In the genomic region with DNA sequence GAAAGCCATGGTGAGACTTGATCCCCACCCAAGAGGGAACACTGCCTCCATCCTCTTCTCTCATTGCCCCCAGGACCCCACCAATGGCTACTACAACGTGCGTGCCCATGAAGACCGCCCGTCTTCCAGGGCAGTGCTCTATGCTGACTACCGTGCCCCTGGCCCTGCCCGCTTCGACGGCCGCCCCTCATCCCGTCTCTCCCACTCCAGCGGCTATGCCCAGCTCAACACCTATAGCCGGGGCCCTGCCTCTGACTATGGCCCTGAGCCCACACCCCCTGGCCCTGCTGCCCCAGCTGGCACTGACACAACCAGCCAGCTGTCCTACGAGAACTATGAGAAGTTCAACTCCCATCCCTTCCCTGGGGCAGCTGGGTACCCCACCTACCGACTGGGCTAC, we compare ENCODE assay signal across 17 cellular contexts.
A peak's percentile ranks its signal among the peaks of the same experiment; 100 is the strongest.
DNase-seq lines count a peak whose midpoint lies in the region; ATAC-seq and TF ChIP-seq lines count a peak whose summit lies in the region.
"Had no signal": no experiment of that assay in that cellular context is flagged by ENCODE, and none has a peak within 500 bp of the region (broad histone marks: within the 10 kb centered on the region; RNA-seq: fewer than 3 reads in every experiment).

No MANE protein-coding gene starts in this region.

- no CpG with 5 or more reads among the region's 14 CpGs for WGBS in H9 (ENCODE audit: extremely low coverage, insufficient read length, low lambda C conversion rate)

- H3K36me3 Mint-ChIP-seq in H9 (ENCODE audit: insufficient read depth in 1 of 3, low read depth in 3 of 3) = peaks cover 35 to 61% (median 50%) of the 10 kb centered on the region in 3 experiments
- H3K36me3 Mint-ChIP-seq: CD4-positive, CD25-positive, alpha-beta regulatory T cell; CD8-positive, alpha-beta T cell had no signal

- no peaks in the 10 kb centered on the region for H3K23me2 ChIP-seq in H9 (ENCODE audit: insufficient read length, low read depth, low read length, poor library complexity, severe bottlenecking)

- H3K4me2 ChIP-seq in H9 (ENCODE audit: insufficient read depth, insufficient read length, low read length) (no peak overlapping the region), osteoblast (ENCODE audit: insufficient read depth, low read length) (no peak overlapping the region), PC-3 (ENCODE audit: low read length) (no peak overlapping the region)
- H3K4me2 ChIP-seq: BLaER1 had no signal

- H2BK5ac ChIP-seq in H9 (ENCODE audit: insufficient read length, low read length) = no peak overlapping the region

- no peak overlapping the region for H2BK12ac ChIP-seq in H9 (ENCODE audit: insufficient read length, low read depth, low read length)

- H3K14ac ChIP-seq in H9 (ENCODE audit: insufficient read depth, low read length) = no peak overlapping the region

- POLR2A ChIA-PET in A673 (lab: Charles Lee; ENCODE audit: low non-redundant PET) = no interaction called here
- POLR2A ChIA-PET in PC-3 (lab: Charles Lee; ENCODE audit: unreplicated experiment) = no interaction called here

- no peak overlapping the region for H2AK5ac ChIP-seq in H9 (ENCODE audit: insufficient read length, low read length)

- no peak overlapping the region for H3K4me3 Mint-ChIP-seq in H9
- H3K4me3 Mint-ChIP-seq: B cell; CD4-positive, CD25-positive, alpha-beta regulatory T cell; CD8-positive, alpha-beta T cell; HFFc6 had no signal

- no peaks in the 10 kb centered on the region for H3K79me1 ChIP-seq in H9 (ENCODE audit: insufficient read depth, low read depth, low read length, poor library complexity, severe bottlenecking)

- no peak overlapping the region for H3T11ph ChIP-seq in H9 (ENCODE audit: low read length)

- H3K9me3 ChIP-seq in A673 (ENCODE audit: low read depth, low read length, poor library complexity, severe bottlenecking) = no peaks in the 10 kb centered on the region
- H3K9me3 ChIP-seq in H9 (ENCODE audit: control insufficient read depth, low read depth, low read length) = no peaks in the 10 kb centered on the region
- no peaks in the 10 kb centered on the region for H3K9me3 ChIP-seq in osteoblast (ENCODE audit: low read depth, low read length)
- H3K9me3 ChIP-seq in upper lobe of right lung = no peaks in the 10 kb centered on the region
- no peaks in the 10 kb centered on the region for H3K9me3 ChIP-seq in PC-3 (ENCODE audit: low read length)
- H3K9me3 ChIP-seq: BLaER1, Caco-2 had no signal

- peaks cover 33% of the 10 kb centered on the region for H3K4me1 ChIP-seq in A673 (ENCODE audit: insufficient read depth, low read length, poor library complexity, severe bottlenecking)
- peaks cover 19% of the 10 kb centered on the region; the same call in 1 of the 2 replicates for H3K4me1 ChIP-seq in H9 (ENCODE audit: insufficient read depth, low read length)
- no peaks in the 10 kb centered on the region for H3K4me1 ChIP-seq in osteoblast (ENCODE audit: insufficient read depth, low read length)
- H3K4me1 ChIP-seq in upper lobe of right lung = no peaks in the 10 kb centered on the region
- no peaks in the 10 kb centered on the region for H3K4me1 ChIP-seq in PC-3 (ENCODE audit: insufficient read depth, low read length)

- H3K79me2 ChIP-seq in H9 (ENCODE audit: insufficient read depth, low read length) = no peaks in the 10 kb centered on the region
- no peaks in the 10 kb centered on the region for H3K79me2 ChIP-seq in osteoblast (ENCODE audit: insufficient read depth, low read length)
- no peaks in the 10 kb centered on the region for H3K79me2 ChIP-seq in PC-3 (ENCODE audit: low read length)

- H3K56ac ChIP-seq in H9 (ENCODE audit: insufficient read length, low read depth, low read length) = no peak overlapping the region

- no peak overlapping the region for H2BK20ac ChIP-seq in H9 (ENCODE audit: low read depth, low read length, poor library complexity, severe bottlenecking)

- no peaks in the 10 kb centered on the region for H4K20me1 ChIP-seq in H9 (ENCODE audit: control insufficient read depth, insufficient read depth, insufficient read length)
- H4K20me1 ChIP-seq in osteoblast (ENCODE audit: insufficient read depth, low read length) = peaks cover 33% of the 10 kb centered on the region
- no peaks in the 10 kb centered on the region for H4K20me1 ChIP-seq in PC-3 (ENCODE audit: low read length)
- H4K20me1 ChIP-seq: BLaER1 had no signal

- CTCF ChIA-PET in A673 (lab: Charles Lee) = interaction anchor here (5.5 kb wide), 1 partner anchor 24 kb away, joined by 88 read pairs; no protein-coding TSS in a partner anchor
- CTCF ChIA-PET in PC-3 (lab: Charles Lee) = no interaction called here

- no peaks in the 10 kb centered on the region for H3K9me2 ChIP-seq in PC-3 (replicated peaks; ENCODE audit: low read length)

- H4K5ac ChIP-seq in H9 (ENCODE audit: insufficient read length, low read depth, low read length) = no peak overlapping the region

- no peaks in the 10 kb centered on the region for H3K9me3 Mint-ChIP-seq in H9
- H3K9me3 Mint-ChIP-seq: CD4-positive, CD25-positive, alpha-beta regulatory T cell; CD8-positive, alpha-beta T cell; HFFc6 had no signal

- no peak overlapping the region for H4K91ac ChIP-seq in H9 (ENCODE audit: insufficient read length, low read depth, low read length)

- no peak overlapping the region for H3K18ac ChIP-seq in H9 (ENCODE audit: insufficient read length, low read depth, low read length)

- H3K27ac Mint-ChIP-seq in H9 = peak overlapping the region in 2 of 3 experiments; percentile 34 to 70; a peak in 2 of 7 replicates
- H3K27ac Mint-ChIP-seq: B cell; CD4-positive, CD25-positive, alpha-beta regulatory T cell; CD8-positive, alpha-beta T cell; HFFc6 had no signal

- H3K27ac ChIP-seq in A673 (ENCODE audit: low read depth, low read length, poor library complexity, severe bottlenecking) (peak overlapping the region; percentile 51), H9 (ENCODE audit: insufficient read length, low read depth, low read length) (no peak overlapping the region), osteoblast (ENCODE audit: low read depth, low read length) (no peak overlapping the region), upper lobe of right lung (no peak overlapping the region), PC-3 (ENCODE audit: low read length) (no peak overlapping the region)
- H3K27ac ChIP-seq: BLaER1, C4-2B had no signal

- H3K36me3 ChIP-seq in A673 (ENCODE audit: insufficient read depth, low read length, poor library complexity, severe bottlenecking) (peaks cover 77% of the 10 kb centered on the region), osteoblast (ENCODE audit: insufficient read depth, low read length) (peaks cover 83% of the 10 kb centered on the region), upper lobe of right lung (peaks cover 32% of the 10 kb centered on the region), PC-3 (ENCODE audit: low read depth, low read length) (peaks cover 31% of the 10 kb centered on the region)

- DNase-seq in A673 (ENCODE audit: low spot score) (no peak), H9 (no peak), osteoblast (ENCODE audit: insufficient read length, low spot score, missing footprints) (peak; percentile 44), upper lobe of right lung (peak; percentile 52), PC-3 (no peak)
- DNase-seq: Caco-2; CD4-positive, CD25-positive, alpha-beta regulatory T cell; CD8-positive, alpha-beta T cell; DMS153; DND-41; GOT3; H7; HFFc6 had no signal

- H2AFZ ChIP-seq in H9 (ENCODE audit: low read length) = no peak overlapping the region
- H2AFZ ChIP-seq in osteoblast (ENCODE audit: low read length) = no peak overlapping the region
- no peak overlapping the region for H2AFZ ChIP-seq in PC-3 (ENCODE audit: low read length)

- intact Hi-C loops in A673 (cut with micrococcal nuclease; ENCODE audit: unreplicated experiment) (no loop called here), upper lobe of right lung (cut with DNase I) (loop anchor here (5.0 kb wide), 1 partner anchor 102 kb away; a partner anchor contains a TSS), PC-3 (cut with micrococcal nuclease) (no loop called here)

- no peak for TF ChIP-seq CTCF in A673 (conservative IDR thresholded peaks at IDR 0.05; ENCODE audit: low read depth, low read length)
- no peak for TF ChIP-seq CTCF in H9 (conservative IDR thresholded peaks at IDR 0.05)
- TF ChIP-seq CTCF in osteoblast (IDR thresholded peaks at IDR 0.05; ENCODE audit: extremely low read depth, low read depth, low read length) = no peak
- no peak for TF ChIP-seq CTCF in upper lobe of right lung (IDR thresholded peaks at IDR 0.05)
- no peak for TF ChIP-seq CTCF in PC-3 (conservative IDR thresholded peaks at IDR 0.05; ENCODE audit: low read depth, low read length)

- H3K23ac ChIP-seq in H9 (ENCODE audit: insufficient read length, low read depth, low read length) = no peak overlapping the region

- no peak overlapping the region for H3K4me3 ChIP-seq in A673 (ENCODE audit: low read depth, low read length, poor library complexity, severe bottlenecking)
- H3K4me3 ChIP-seq in osteoblast (ENCODE audit: insufficient read depth, low read length) = no peak overlapping the region
- no peak overlapping the region for H3K4me3 ChIP-seq in upper lobe of right lung
- H3K4me3 ChIP-seq in PC-3 (ENCODE audit: low read length) = no peak overlapping the region
- H3K4me3 ChIP-seq: BLaER1 had no signal

- H3F3A ChIP-seq in PC-3 (ENCODE audit: low read length, unreplicated experiment) = no peaks in the 10 kb centered on the region

- H3K9ac ChIP-seq in H9 (ENCODE audit: extremely low read depth, insufficient read length, low read length) (no peak overlapping the region), PC-3 (ENCODE audit: low read length) (no peak overlapping the region)
- H3K9ac ChIP-seq: BLaER1 had no signal

- H3K4ac ChIP-seq in H9 (ENCODE audit: low read depth, low read length) = no peak overlapping the region

- H3K27me3 ChIP-seq in A673 (replicated peaks; ENCODE audit: insufficient read depth, low read depth, low read length, poor library complexity) (no peaks in the 10 kb centered on the region), H9 (ENCODE audit: insufficient read depth, low read length) (no peaks in the 10 kb centered on the region), osteoblast (ENCODE audit: insufficient read depth, low read length) (no peaks in the 10 kb centered on the region), upper lobe of right lung (no peaks in the 10 kb centered on the region), PC-3 (ENCODE audit: low read length) (no peaks in the 10 kb centered on the region)
- H3K27me3 ChIP-seq: BLaER1 had no signal

- H4K8ac ChIP-seq in H9 (replicated peaks; ENCODE audit: insufficient read length, low read depth, low read length) = no peak overlapping the region

- H3K27me3 Mint-ChIP-seq in H9 (ENCODE audit: low read depth) = no peaks in the 10 kb centered on the region; the same call in 1 of the 2 replicates
- H3K27me3 Mint-ChIP-seq: CD4-positive, CD25-positive, alpha-beta regulatory T cell had no signal

- ATAC-seq in upper lobe of right lung (no peak), HG03439 (IDR thresholded peaks at IDR 0.05; ENCODE audit: unreplicated experiment) (no peak), PC-3 (no peak)
- ATAC-seq: CD8-positive, alpha-beta T cell had no signal

- H2BK120ac ChIP-seq in H9 (ENCODE audit: low read depth, low read length, poor library complexity, severe bottlenecking) = no peak overlapping the region

- BruUV-seq in A673 (replicated peaks; lab: Mats Ljungman, UMichigan) = no TSS peak
- BruUV-seq in PC-3 (replicated peaks; lab: Mats Ljungman, UMichigan) = no TSS peak

- peaks cover 37 to 41% of the 10 kb centered on the region in 2 experiments for H3K4me1 Mint-ChIP-seq in H9
- H3K4me1 Mint-ChIP-seq: B cell; CD4-positive, CD25-positive, alpha-beta regulatory T cell had no signal

- H2BK15ac ChIP-seq in H9 (ENCODE audit: low read depth, low read length) = no peak overlapping the region

Comparison
In these comparisons a context has a peak if more than half of its experiments do, and no peak if none do; other contexts are left out.
1. DNase-seq: peak in osteoblast (single experiment) and upper lobe of right lung (single experiment); none in A673 (single experiment), H9 (single experiment) and PC-3 (single experiment).